In genomic region chr16:575354-576196, GRCh38 we compare ENCODE assay signal across 30 cellular contexts. TPM values are rescaled to one million over a fixed set of nuclear protein-coding genes. Genes with fewer than 3 reads are reported as not detected.
"Had no signal": no experiment of that assay in that cellular context is flagged by ENCODE, and none has a peak within 500 bp of the region (broad histone marks: within the 10 kb centered on the region; RNA-seq: fewer than 3 reads in every experiment).

No MANE protein-coding gene starts in this region.

- ATAC-seq: esophagus mucosa; gastrocnemius medialis; left lobe of liver; mucosa of descending colon; natural killer cell treated with Interleukin-12 subunit alpha and Interleukin-12 subunit beta and Interleukin-15 and Interleukin-18, amount 100 ng/mL, for 72 hours; sciatic nerve; stimulated activated effector memory CD8-positive, alpha-beta T cell treated with anti-CD3 and anti-CD28 coated beads, Interleukin-12 subunit alpha, Interleukin-12 subunit beta, amount 100 ng/mL, for 72 hours had no signal

- H2AFZ ChIP-seq: hepatocyte, parathyroid adenoma had no signal

- H3K4me3 ChIP-seq: colonic mucosa, gastrocnemius medialis, hepatocyte, lung, mucosa of descending colon, smooth muscle cell, stomach, tibial artery had no signal

- H3K79me2 ChIP-seq: parathyroid adenoma had no signal

- DNase-seq: colonic mucosa; effector CD8-positive, alpha-beta T cell; endodermal cell; gastrocnemius medialis; head of caudate nucleus; kidney; mucosa of descending colon; naive B cell; stimulated activated CD4-positive, alpha-beta T cell treated with anti-CD3 and anti-CD28 coated beads, Interleukin-2, amount 100 ng/mL, for 24 hours; stimulated activated CD4-positive, alpha-beta T cell treated with anti-CD3 and anti-CD28 coated beads, Interleukin-4, amount 100 ng/mL, for 24 hours; stimulated activated naive CD4-positive, alpha-beta T cell treated with Interleukin-2 at 50 U/mL for 16 hours; stomach; tibial artery had no signal

- FAIRE-seq: kidney had no signal

- H3K27me3 ChIP-seq: colonic mucosa, gastrocnemius medialis, hepatocyte, stomach, tibial artery had no signal

- H3K36me3 ChIP-seq: colonic mucosa, gastrocnemius medialis had no signal

- H3K4me1 ChIP-seq: colonic mucosa, parathyroid adenoma had no signal

- H3K9ac ChIP-seq: parathyroid adenoma had no signal

- H3K27ac ChIP-seq: colonic mucosa, epithelial cell of prostate, gastrocnemius medialis, hepatocyte, parathyroid adenoma, stomach, tibial artery had no signal

- H3K4me2 ChIP-seq: hepatocyte, smooth muscle cell had no signal

- H3K9me3 ChIP-seq: colonic mucosa, gastrocnemius medialis, mucosa of descending colon, stomach, tibial artery had no signal

RNA-seq across cellular contexts. Expression of gene PRR35, which starts 15.4 kb away (rescaled TPM):
- total RNA-seq: colonic mucosa, esophagus mucosa, gastrocnemius medialis, glomerular endothelial cell, hepatocyte, left lobe of liver, liver, lung, mucosa of descending colon, neural crest cell, progenitor cell of endocrine pancreas, sciatic nerve, smooth muscle cell, stomach, subcutaneous adipose tissue, temporal lobe, urinary bladder had no signal
- polyA plus RNA-seq: hepatocyte, liver, lung, smooth muscle cell, stomach, urinary bladder had no signal
